Comparison of ENCODE assay signal across 9 cellular contexts in genomic region chr12:119360366-119360765, GRCh38. TPM values are rescaled to one million over a fixed set of nuclear protein-coding genes. Genes with fewer than 3 reads are reported as not detected.
"Had no signal": no experiment of that assay in that cellular context is flagged by ENCODE, and none has a peak within 500 bp of the region (broad histone marks: within the 10 kb centered on the region; RNA-seq: fewer than 3 reads in every experiment).

No MANE protein-coding gene starts in this region.

RNA-seq across cellular contexts. Expression of gene CCDC60, which starts 25.8 kb away (rescaled TPM):
- total RNA-seq: stomach, subcutaneous adipose tissue, suprapubic skin, temporal lobe, thoracic aorta, thyroid gland, tibial nerve, upper lobe of right lung, vagina had no signal
